Comparison of ENCODE assay signal across 15 cellular contexts in genomic region chr10:102040305-102040704, GRCh38. TPM values are rescaled to one million over a fixed set of nuclear protein-coding genes. Genes with fewer than 3 reads are reported as not detected.
A peak's percentile ranks its signal among the peaks of the same experiment; 100 is the strongest.
DNase-seq lines count a peak whose midpoint lies in the region; TF ChIP-seq lines count a peak whose summit lies in the region.
"Had no signal": no experiment of that assay in that cellular context is flagged by ENCODE, and none has a peak within 500 bp of the region (broad histone marks: within the 10 kb centered on the region; RNA-seq: fewer than 3 reads in every experiment).

No MANE protein-coding gene starts in this region.

- no peaks in the 10 kb centered on the region for H3K4me1 ChIP-seq in mesenchymal stem cell (ENCODE audit: control insufficient read depth, insufficient read depth, low read depth, low read length)
- H3K4me1 ChIP-seq: BLaER1 had no signal

- H3K9me3 Mint-ChIP-seq in progenitor cell of endocrine pancreas (ENCODE audit: low read depth) = no peaks in the 10 kb centered on the region

- H3K27me3 ChIP-seq in mesenchymal stem cell (ENCODE audit: control insufficient read depth in 1 of 2, insufficient read depth in 1 of 2, low read length in 2 of 2) = no peaks in the 10 kb centered on the region
- H3K27me3 ChIP-seq: BLaER1 had no signal

- peaks cover 13 to 24% of the 10 kb centered on the region in 2 experiments for H3K36me3 ChIP-seq in mesenchymal stem cell (ENCODE audit: control insufficient read depth in 1 of 2, insufficient read depth in 2 of 2, low read depth in 1 of 2, low read length in 2 of 2)

- no peak overlapping the region for H2AFZ ChIP-seq in mesenchymal stem cell (ENCODE audit: low read depth, low read length)
- H2AFZ ChIP-seq: PC-9 had no signal

- H3K36me3 Mint-ChIP-seq in progenitor cell of endocrine pancreas (ENCODE audit: insufficient read depth) = peaks cover 16% of the 10 kb centered on the region

- no peak overlapping the region for H3K27ac ChIP-seq in mesenchymal stem cell (ENCODE audit: low read length, poor library complexity, severe bottlenecking)
- H3K27ac ChIP-seq: BLaER1, PC-9, SK-N-MC had no signal

- H2BK5ac ChIP-seq in mesenchymal stem cell (ENCODE audit: low read depth, low read length, poor library complexity, severe bottlenecking) = no peak overlapping the region

- no peak overlapping the region for H2BK120ac ChIP-seq in mesenchymal stem cell (ENCODE audit: low read depth, low read length)

- peaks cover 23% of the 10 kb centered on the region for H3K79me1 ChIP-seq in mesenchymal stem cell (replicated peaks; ENCODE audit: low read length, poor library complexity, severe bottlenecking)

- peak; percentile 34 for DNase-seq in EH (ENCODE audit: low read depth)
- DNase-seq in choroid plexus epithelial cell (ENCODE audit: low read depth) = peak; percentile 36
- DNase-seq in mesenchymal stem cell = peak; percentile 48
- DNase-seq in stimulated activated CD4-positive, alpha-beta T cell treated with anti-CD3 and anti-CD28 coated beads, Interleukin-2, amount 100 ng/mL, for 48 hours = no peak
- no peak for DNase-seq in progenitor cell of endocrine pancreas (ENCODE audit: low spot score, unreplicated experiment)
- DNase-seq in GM03348 (ENCODE audit: low spot score) = no peak
- DNase-seq: EL, MM.1S, NCI-H1105 treated with DMSO at 0.1 percent for 48 hours, NCI-H446 treated with DMSO at 0.1 percent for 48 hours, NCI-H748 treated with DMSO at 0.1 percent for 48 hours, PC-9 had no signal

- no peak overlapping the region for H3K14ac ChIP-seq in mesenchymal stem cell (ENCODE audit: low read length in 2 of 2)

- no peak overlapping the region for H3K18ac ChIP-seq in mesenchymal stem cell (ENCODE audit: low read depth in 1 of 2, low read length in 2 of 2)

- no peaks in the 10 kb centered on the region for H3K27me3 Mint-ChIP-seq in progenitor cell of endocrine pancreas

- no peak overlapping the region for H3K23ac ChIP-seq in mesenchymal stem cell (ENCODE audit: low read length in 2 of 2)

- no peak for TF ChIP-seq RAD21 in Ishikawa (IDR thresholded peaks at IDR 0.05; ENCODE audit: low read depth)

- no peak overlapping the region for H3K4me3 ChIP-seq in choroid plexus epithelial cell (ENCODE audit: low read depth, low read length)
- H3K4me3 ChIP-seq in mesenchymal stem cell (ENCODE audit: insufficient read depth in 1 of 2, low read depth in 1 of 2, low read length in 2 of 2) = no peak overlapping the region
- H3K4me3 ChIP-seq: BLaER1, PC-9, SK-N-MC had no signal

- H2BK12ac ChIP-seq in mesenchymal stem cell (ENCODE audit: low read length in 2 of 2) = no peak overlapping the region

- H3K4me3 Mint-ChIP-seq in progenitor cell of endocrine pancreas (ENCODE audit: low read depth) = no peak overlapping the region

- TF ChIP-seq CTCF in choroid plexus epithelial cell (conservative IDR thresholded peaks at IDR 0.05; ENCODE audit: low read depth, low read length) = no peak
- no peak for TF ChIP-seq CTCF in progenitor cell of endocrine pancreas (IDR thresholded peaks at IDR 0.05; ENCODE audit: unreplicated experiment)

- peaks cover 20% of the 10 kb centered on the region for H3K4me1 Mint-ChIP-seq in progenitor cell of endocrine pancreas (ENCODE audit: low read depth)

- H3K4me2 ChIP-seq in mesenchymal stem cell (ENCODE audit: low read length, poor library complexity, severe bottlenecking) = no peak overlapping the region
- H3K4me2 ChIP-seq: BLaER1, PC-9 had no signal

- no peak overlapping the region for H2BK15ac ChIP-seq in mesenchymal stem cell (ENCODE audit: low read depth, poor library complexity, severe bottlenecking)

- H4K8ac ChIP-seq in mesenchymal stem cell (ENCODE audit: low read length) = no peak overlapping the region

- H3K9ac ChIP-seq in mesenchymal stem cell (ENCODE audit: low read length) = no peak overlapping the region
- H3K9ac ChIP-seq: BLaER1 had no signal

- H3K27ac Mint-ChIP-seq in progenitor cell of endocrine pancreas = no peak overlapping the region

- no peak for TF ChIP-seq EP300 in Ishikawa (IDR thresholded peaks at IDR 0.05; ENCODE audit: borderline replicate concordance)

- no peak overlapping the region for H3K4ac ChIP-seq in mesenchymal stem cell (ENCODE audit: low read depth in 1 of 2, low read length in 2 of 2)

- no peak overlapping the region for H4K91ac ChIP-seq in mesenchymal stem cell (ENCODE audit: low read length)

- WGBS in mesenchymal stem cell = 45% methylated on average over 3 of the region's 3 CpGs

- no peaks in the 10 kb centered on the region for H3K9me3 ChIP-seq in mesenchymal stem cell (ENCODE audit: control insufficient read depth, low read length)

- no peak overlapping the region for H2AK5ac ChIP-seq in mesenchymal stem cell (ENCODE audit: low read length, severe bottlenecking)

TF ChIP-seq in Ishikawa, 13 proteins besides CTCF, POLR2A, EP300 and RAD21:
- TF ChIP-seq CEBPB (IDR thresholded peaks at IDR 0.05) (no peak), REST (IDR thresholded peaks at IDR 0.05; ENCODE audit: low read depth) (peak; percentile 91)

RNA-seq across cellular contexts. Expression of gene ARMH3, which starts 15.7 kb away (rescaled TPM):
- 10.2 TPM for polyA plus RNA-seq in mesenchymal stem cell (2013, experiment 1 of 2)
- 9.6 TPM for polyA plus RNA-seq in mesenchymal stem cell (2013, experiment 2 of 2)
- 27.1 and 34.4 TPM in 2 replicates for total RNA-seq in progenitor cell of endocrine pancreas

RNA-seq across cellular contexts. Expression of gene HPS6, which starts 24.8 kb away (rescaled TPM):
- polyA plus RNA-seq in mesenchymal stem cell (2013, experiment 1 of 2) = 7.8 TPM
- polyA plus RNA-seq in mesenchymal stem cell (2013, experiment 2 of 2) = 8.2 TPM
- total RNA-seq in progenitor cell of endocrine pancreas = 15.6 and 17.2 TPM in 2 replicates

Comparison
In these comparisons a context has a peak if more than half of its experiments do, and no peak if none do; other contexts are left out.
1. DNase-seq: peak in EH (single experiment), choroid plexus epithelial cell (single experiment) and mesenchymal stem cell (single experiment); none in stimulated activated CD4-positive, alpha-beta T cell treated with anti-CD3 and anti-CD28 coated beads, Interleukin-2, amount 100 ng/mL, for 48 hours (0 of 2), progenitor cell of endocrine pancreas (single experiment) and GM03348 (single experiment).